In genomic region chr11:79438631-79439429, GRCh38 we compare ENCODE assay signal across 8 cellular contexts. TPM values are rescaled to one million over a fixed set of nuclear protein-coding genes. Genes with fewer than 3 reads are reported as not detected.
DNase-seq lines count a peak whose midpoint lies in the region; TF ChIP-seq lines count a peak whose summit lies in the region.

No MANE protein-coding gene starts in this region.

- TF ChIP-seq CTCF in endothelial cell (IDR thresholded peaks at IDR 0.05; ENCODE audit: unreplicated experiment) (no peak), nephron progenitor cell (IDR thresholded peaks at IDR 0.05) (no peak)

- no peak overlapping the region for H3K27ac Mint-ChIP-seq in endothelial cell (ENCODE audit: unreplicated experiment)
- no peak overlapping the region for H3K27ac Mint-ChIP-seq in nephron progenitor cell

- H3K27me3 Mint-ChIP-seq in endothelial cell (ENCODE audit: unreplicated experiment): peaks cover 28% of the 10 kb centered on the region
- peaks cover 24% of the 10 kb centered on the region for H3K27me3 Mint-ChIP-seq in nephron progenitor cell (ENCODE audit: low read depth, poor library complexity)

- H3K36me3 Mint-ChIP-seq in endothelial cell (ENCODE audit: low read depth, unreplicated experiment) (no peaks in the 10 kb centered on the region), nephron progenitor cell (ENCODE audit: low read depth) (no peaks in the 10 kb centered on the region)

- no peaks in the 10 kb centered on the region for H3K9me3 Mint-ChIP-seq in endothelial cell (ENCODE audit: unreplicated experiment)
- no peaks in the 10 kb centered on the region for H3K9me3 Mint-ChIP-seq in nephron progenitor cell

- H3K4me1 Mint-ChIP-seq in endothelial cell (ENCODE audit: unreplicated experiment) (peaks cover 22% of the 10 kb centered on the region), nephron progenitor cell (peaks cover 56% of the 10 kb centered on the region)

- DNase-seq in CD1c-positive myeloid dendritic cell (ENCODE audit: extremely low spot score) (peak; percentile 11), NCI-H1105 treated with DMSO at 0.1 percent for 48 hours (lab: John Stamatoyannopoulos, UW) (peak; percentile 63), endothelial cell (ENCODE audit: low spot score) (peak; percentile 6), nephron progenitor cell (peak; percentile 22), SW480 (ENCODE audit: low spot score) (no peak), NCI-H2107 (lab: John Stamatoyannopoulos, UW) (no peak), cerebellum (ENCODE audit: low spot score) (no peak), NAMALWA (ENCODE audit: low spot score) (no peak)

- no peak overlapping the region for H3K4me3 Mint-ChIP-seq in endothelial cell (ENCODE audit: unreplicated experiment)
- peak overlapping the region; percentile 94 for H3K4me3 Mint-ChIP-seq in nephron progenitor cell

RNA-seq across cellular contexts. Expression of gene TENM4, which starts 2.0 kb away (rescaled TPM):
- total RNA-seq in endothelial cell (ENCODE audit: unreplicated experiment) (1.8 TPM), cerebellum (33.4 TPM)

Comparison
In these comparisons a context has a peak if more than half of its experiments do, and no peak if none do; other contexts are left out.
1. DNase-seq: peak in CD1c-positive myeloid dendritic cell (single experiment), NCI-H1105 treated with DMSO at 0.1 percent for 48 hours (single experiment), endothelial cell (single experiment) and nephron progenitor cell (single experiment); none in SW480 (single experiment), NCI-H2107 (single experiment), cerebellum (single experiment) and NAMALWA (single experiment).
2. RNA of gene TENM4, which starts 2.0 kb away (total RNA-seq): 33.4 TPM in cerebellum (single experiment); 1.8 TPM in endothelial cell (single experiment); every median in the first group is over 10 times any median in the second.